In genomic region chr3:72476139-72476483, GRCh38 we compare ENCODE assay signal across 6 cellular contexts.
"Had no signal": no experiment of that assay in that cellular context is flagged by ENCODE, and none has a peak within 500 bp of the region (broad histone marks: within the 10 kb centered on the region; RNA-seq: fewer than 3 reads in every experiment).

No MANE protein-coding gene starts in this region.

- H3K4me3 ChIP-seq: GM23338, K562 had no signal

- H3K4me2 ChIP-seq: GM23338 had no signal

- ATAC-seq: GM23338, K562 had no signal

- DNase-seq: H9, HCEC 1CT, IMR-90, KG1 had no signal
